ENCODE assay signal across 17 cellular contexts in genomic region chr9:33372900-33373299, GRCh38. TPM values are rescaled to one million over a fixed set of nuclear protein-coding genes. Genes with fewer than 3 reads are reported as not detected.
"Had no signal": no experiment of that assay in that cellular context is flagged by ENCODE, and none has a peak within 500 bp of the region (broad histone marks: within the 10 kb centered on the region; RNA-seq: fewer than 3 reads in every experiment).

No MANE protein-coding gene starts in this region.

- H3K9me3 ChIP-seq: ovary, right atrium auricular region, upper lobe of left lung had no signal

- H3K4me3 ChIP-seq: ovary, right atrium auricular region, skin epidermis, upper lobe of left lung had no signal

- ATAC-seq: activated CD8-positive, alpha-beta T cell treated with anti-CD3 and anti-CD28 coated beads for 36 hours; activated T-cell treated with anti-CD3 and anti-CD28 coated beads, Interleukin-2, amount 50 U/mL, for 72 hours; esophagus mucosa; natural killer cell treated with Interleukin-12 subunit alpha and Interleukin-12 subunit beta and Interleukin-15 and Interleukin-18, amount 100 ng/mL, for 72 hours had no signal

- H3K36me3 ChIP-seq: ovary had no signal

- H3K27ac ChIP-seq: ovary, right atrium auricular region, skin epidermis had no signal

- DNase-seq: activated CD4-positive, alpha-beta T cell treated with anti-CD3 and anti-CD28 coated beads for 4 hours; activated CD8-positive, alpha-beta memory T cell treated with anti-CD3 and anti-CD28 coated beads, Interleukin-2, amount 50 U/mL, for 4 hours; activated CD8-positive, alpha-beta T cell treated with anti-CD3 and anti-CD28 coated beads for 36 hours; activated naive CD4-positive, alpha-beta T cell; activated T-cell treated with anti-CD3 and anti-CD28 coated beads, Interleukin-2, amount 50 U/mL, for 72 hours; amygdala; cerebellar nuclear complex; mammary epithelial cell; ovary; T1000 had no signal

- H3K27me3 ChIP-seq: ovary, right atrium auricular region, upper lobe of left lung had no signal

RNA-seq across cellular contexts. Expression of gene AQP7, which starts 29.5 kb away (rescaled TPM):
- total RNA-seq: activated CD8-positive, alpha-beta T cell treated with anti-CD3 and anti-CD28 coated beads for 36 hours; activated T-cell treated with anti-CD3 and anti-CD28 coated beads, Interleukin-2, amount 50 U/mL, for 72 hours; dermis microvascular lymphatic vessel endothelial cell; natural killer cell treated with Interleukin-12 subunit alpha and Interleukin-12 subunit beta and Interleukin-15 and Interleukin-18, amount 100 ng/mL, for 72 hours; SK-MEL-5 had no signal
- polyA plus RNA-seq: mammary epithelial cell had no signal
